8 cellular contexts compared by ENCODE assay signal in the genomic region with DNA sequence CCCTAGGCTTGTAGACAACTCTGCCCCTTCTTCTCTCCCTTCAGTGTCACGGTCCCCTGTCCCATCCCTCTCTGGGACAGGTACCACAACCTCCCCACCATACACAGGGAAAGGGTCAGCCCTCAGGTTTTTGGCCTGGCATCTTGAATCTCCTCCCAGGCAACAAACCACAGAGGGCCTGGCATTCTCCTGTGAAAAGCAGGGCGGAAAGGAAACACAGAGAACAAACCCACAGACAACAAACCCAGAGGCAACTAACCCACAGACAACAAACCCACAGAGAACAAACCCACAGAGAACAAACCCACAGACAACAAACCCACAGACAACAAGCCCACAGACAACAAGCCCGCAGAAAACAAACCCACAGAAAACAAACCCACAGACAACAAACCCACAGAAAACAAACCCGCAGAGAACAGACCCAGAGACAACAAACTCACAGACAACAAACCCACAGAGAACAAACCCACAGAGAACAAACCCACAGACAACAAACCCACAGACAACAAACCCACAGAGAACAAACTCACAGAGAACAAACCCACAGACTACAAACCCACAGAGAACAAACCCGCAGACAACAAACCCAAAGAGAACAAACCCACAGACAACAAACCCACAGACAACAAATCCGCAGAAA.
A peak's percentile ranks its signal among the peaks of the same experiment; 100 is the strongest.
DNase-seq lines count a peak whose midpoint lies in the region; ATAC-seq and TF ChIP-seq lines count a peak whose summit lies in the region.
"Not testable (repeated sequence)": the region's sequence is repeated elsewhere in the genome, so short reads cannot be mapped to it uniquely, and the experiment has no call there.

No MANE protein-coding gene starts in this region.

- H3K36me3 ChIP-seq in CD8-positive, alpha-beta memory T cell (ENCODE audit: insufficient read depth, low read length); transverse colon: not testable (repeated sequence)

- H3K9me3 Mint-ChIP-seq in CD8-positive, alpha-beta memory T cell; T-helper 1 cell treated with Interleukin-12 subunit alpha and Interleukin-12 subunit beta and Interleukin-4 antibody, amounts not matched to agents 30 μg/mL and 1 μg/mL, for 36 hours; activated CD8-positive, alpha-beta T cell treated with anti-CD3 and anti-CD28 coated beads for 36 hours; activated T-helper 17 cell treated with anti-CD3 and anti-CD28 coated beads, Interleukin-2, amount 50 U/mL, for 72 hours; activated naive CD8-positive, alpha-beta T cell treated with anti-CD3 and anti-CD28 coated beads for 36 hours; effector memory CD8-positive, alpha-beta T cell; natural killer cell treated with Interleukin-12 subunit alpha and Interleukin-12 subunit beta and Interleukin-15 and Interleukin-18, amount 100 ng/mL, for 72 hours: not testable (repeated sequence)

- not testable (repeated sequence) for TF ChIP-seq CTCF in activated CD8-positive, alpha-beta T cell treated with anti-CD3 and anti-CD28 coated beads for 36 hours (IDR thresholded peaks at IDR 0.05); transverse colon (IDR thresholded peaks at IDR 0.05)

- not testable (repeated sequence) for ATAC-seq in activated CD8-positive, alpha-beta T cell treated with anti-CD3 and anti-CD28 coated beads for 36 hours; activated T-helper 17 cell treated with anti-CD3 and anti-CD28 coated beads, Interleukin-2, amount 50 U/mL, for 72 hours (replicated peaks); natural killer cell treated with Interleukin-12 subunit alpha and Interleukin-12 subunit beta and Interleukin-15 and Interleukin-18, amount 100 ng/mL, for 72 hours
- peak; percentile 72 for ATAC-seq in effector memory CD8-positive, alpha-beta T cell (replicated peaks)

- peak overlapping the region; percentile 74 to 99 (median 94) for H3K27ac Mint-ChIP-seq in CD8-positive, alpha-beta memory T cell
- H3K27ac Mint-ChIP-seq in T-helper 1 cell treated with Interleukin-12 subunit alpha and Interleukin-12 subunit beta and Interleukin-4 antibody, amounts not matched to agents 30 μg/mL and 1 μg/mL, for 36 hours, result peak overlapping the region; percentile 84
- H3K27ac Mint-ChIP-seq in activated CD8-positive, alpha-beta T cell treated with anti-CD3 and anti-CD28 coated beads for 36 hours, result peak overlapping the region; percentile 55
- H3K27ac Mint-ChIP-seq in activated T-helper 17 cell treated with anti-CD3 and anti-CD28 coated beads, Interleukin-2, amount 50 U/mL, for 72 hours, result peak overlapping the region; percentile 94
- peak overlapping the region; percentile 78 for H3K27ac Mint-ChIP-seq in activated naive CD8-positive, alpha-beta T cell treated with anti-CD3 and anti-CD28 coated beads for 36 hours
- H3K27ac Mint-ChIP-seq in effector memory CD8-positive, alpha-beta T cell, result peak overlapping the region; percentile 97
- H3K27ac Mint-ChIP-seq in natural killer cell treated with Interleukin-12 subunit alpha and Interleukin-12 subunit beta and Interleukin-15 and Interleukin-18, amount 100 ng/mL, for 72 hours, result peak overlapping the region; percentile 41 to 69

- in situ Hi-C loops in transverse colon (cut with MboI; ENCODE audit: low pct_ligation_motif_present in 1 of 4, low pct_unique_long_range_greater_than_20kb in 1 of 4, low sequenced_read_pairs in 3 of 4), result not testable (repeated sequence)

- intact Hi-C loops in activated CD8-positive, alpha-beta T cell treated with anti-CD3 and anti-CD28 coated beads for 36 hours (cut with micrococcal nuclease); transverse colon (cut with DNase I; ENCODE audit: low total_unique reads): not testable (repeated sequence)

- not testable (repeated sequence) for H3K27me3 Mint-ChIP-seq in CD8-positive, alpha-beta memory T cell; T-helper 1 cell treated with Interleukin-12 subunit alpha and Interleukin-12 subunit beta and Interleukin-4 antibody, amounts not matched to agents 30 μg/mL and 1 μg/mL, for 36 hours (ENCODE audit: low read depth); activated CD8-positive, alpha-beta T cell treated with anti-CD3 and anti-CD28 coated beads for 36 hours; activated T-helper 17 cell treated with anti-CD3 and anti-CD28 coated beads, Interleukin-2, amount 50 U/mL, for 72 hours; activated naive CD8-positive, alpha-beta T cell treated with anti-CD3 and anti-CD28 coated beads for 36 hours; effector memory CD8-positive, alpha-beta T cell; natural killer cell treated with Interleukin-12 subunit alpha and Interleukin-12 subunit beta and Interleukin-15 and Interleukin-18, amount 100 ng/mL, for 72 hours

- H3K27me3 ChIP-seq in CD8-positive, alpha-beta memory T cell (ENCODE audit: insufficient read depth, low read length, poor library complexity, severe bottlenecking); transverse colon: not testable (repeated sequence)

- not testable (repeated sequence) for TF ChIP-seq POLR2A in transverse colon (IDR thresholded peaks at IDR 0.05)

- H3K4me3 ChIP-seq in CD8-positive, alpha-beta memory T cell (ENCODE audit: low read length); transverse colon: not testable (repeated sequence)

- H3K4me1 ChIP-seq in CD8-positive, alpha-beta memory T cell (ENCODE audit: insufficient read depth, low read length); transverse colon: not testable (repeated sequence)

- H3K27ac ChIP-seq in CD8-positive, alpha-beta memory T cell (ENCODE audit: low read depth, low read length); transverse colon: not testable (repeated sequence)

- H3K4me1 Mint-ChIP-seq in CD8-positive, alpha-beta memory T cell; T-helper 1 cell treated with Interleukin-12 subunit alpha and Interleukin-12 subunit beta and Interleukin-4 antibody, amounts not matched to agents 30 μg/mL and 1 μg/mL, for 36 hours (ENCODE audit: low read depth); activated CD8-positive, alpha-beta T cell treated with anti-CD3 and anti-CD28 coated beads for 36 hours (ENCODE audit: low read depth); activated T-helper 17 cell treated with anti-CD3 and anti-CD28 coated beads, Interleukin-2, amount 50 U/mL, for 72 hours; activated naive CD8-positive, alpha-beta T cell treated with anti-CD3 and anti-CD28 coated beads for 36 hours; effector memory CD8-positive, alpha-beta T cell (ENCODE audit: low read depth in 2 of 2); natural killer cell treated with Interleukin-12 subunit alpha and Interleukin-12 subunit beta and Interleukin-15 and Interleukin-18, amount 100 ng/mL, for 72 hours (ENCODE audit: low read depth in 2 of 2): not testable (repeated sequence)

- DNase-seq in CD8-positive, alpha-beta memory T cell, result peak; percentile 1 to 54 (median 30)
- DNase-seq in activated CD8-positive, alpha-beta T cell treated with anti-CD3 and anti-CD28 coated beads for 36 hours, result peak; percentile 1
- DNase-seq in activated naive CD8-positive, alpha-beta T cell treated with anti-CD3 and anti-CD28 coated beads for 36 hours; natural killer cell treated with Interleukin-12 subunit alpha and Interleukin-12 subunit beta and Interleukin-15 and Interleukin-18, amount 100 ng/mL, for 72 hours (ENCODE audit: low spot score): not testable (repeated sequence)
- peak; percentile 18 to 52 (median 36) for DNase-seq in effector memory CD8-positive, alpha-beta T cell
- peak; percentile 1 for DNase-seq in transverse colon

- not testable (repeated sequence) for H3K9me3 ChIP-seq in CD8-positive, alpha-beta memory T cell (ENCODE audit: low read length); transverse colon

- POLR2A ChIA-PET in CD8-positive, alpha-beta memory T cell (lab: Charles Lee); activated CD8-positive, alpha-beta T cell treated with anti-CD3 and anti-CD28 coated beads for 36 hours (lab: Charles Lee): not testable (repeated sequence)

- not testable (repeated sequence) for TF ChIP-seq EP300 in transverse colon (IDR thresholded peaks at IDR 0.05; ENCODE audit: low read depth)

- not testable (repeated sequence) for H3K36me3 Mint-ChIP-seq in CD8-positive, alpha-beta memory T cell; T-helper 1 cell treated with Interleukin-12 subunit alpha and Interleukin-12 subunit beta and Interleukin-4 antibody, amounts not matched to agents 30 μg/mL and 1 μg/mL, for 36 hours (ENCODE audit: low read depth); activated CD8-positive, alpha-beta T cell treated with anti-CD3 and anti-CD28 coated beads for 36 hours (ENCODE audit: low read depth); activated T-helper 17 cell treated with anti-CD3 and anti-CD28 coated beads, Interleukin-2, amount 50 U/mL, for 72 hours (ENCODE audit: low read depth); activated naive CD8-positive, alpha-beta T cell treated with anti-CD3 and anti-CD28 coated beads for 36 hours; natural killer cell treated with Interleukin-12 subunit alpha and Interleukin-12 subunit beta and Interleukin-15 and Interleukin-18, amount 100 ng/mL, for 72 hours
- H3K36me3 Mint-ChIP-seq in effector memory CD8-positive, alpha-beta T cell (ENCODE audit: insufficient read depth), result peaks cover 11% of the 10 kb centered on the region

- WGBS in transverse colon (ENCODE audit: low coverage in 1 of 2), 2 donors, result 70 to 78% methylated on average over 4 to 5 of the region's 6 CpGs

- peak overlapping the region; percentile 45 to 88 (median 73) for H3K4me3 Mint-ChIP-seq in CD8-positive, alpha-beta memory T cell
- H3K4me3 Mint-ChIP-seq in T-helper 1 cell treated with Interleukin-12 subunit alpha and Interleukin-12 subunit beta and Interleukin-4 antibody, amounts not matched to agents 30 μg/mL and 1 μg/mL, for 36 hours, result not testable (repeated sequence)
- H3K4me3 Mint-ChIP-seq in activated CD8-positive, alpha-beta T cell treated with anti-CD3 and anti-CD28 coated beads for 36 hours, result peak overlapping the region; percentile 31
- peak overlapping the region; percentile 42 for H3K4me3 Mint-ChIP-seq in activated T-helper 17 cell treated with anti-CD3 and anti-CD28 coated beads, Interleukin-2, amount 50 U/mL, for 72 hours
- H3K4me3 Mint-ChIP-seq in activated naive CD8-positive, alpha-beta T cell treated with anti-CD3 and anti-CD28 coated beads for 36 hours, result peak overlapping the region; percentile 43
- H3K4me3 Mint-ChIP-seq in effector memory CD8-positive, alpha-beta T cell, result peak overlapping the region; percentile 69 to 78
- peak overlapping the region; percentile 13 for H3K4me3 Mint-ChIP-seq in natural killer cell treated with Interleukin-12 subunit alpha and Interleukin-12 subunit beta and Interleukin-15 and Interleukin-18, amount 100 ng/mL, for 72 hours

- CTCF ChIA-PET in CD8-positive, alpha-beta memory T cell (lab: Charles Lee); activated CD8-positive, alpha-beta T cell treated with anti-CD3 and anti-CD28 coated beads for 36 hours (lab: Charles Lee): not testable (repeated sequence)
